15 cellular contexts compared by ENCODE assay signal in genomic region chr16:24930440-24930839, GRCh38.
DNase-seq lines count a peak whose midpoint lies in the region; ATAC-seq, FAIRE-seq and TF ChIP-seq lines count a peak whose summit lies in the region.
"Had no signal": no experiment of that assay in that cellular context is flagged by ENCODE, and none has a peak within 500 bp of the region (broad histone marks: within the 10 kb centered on the region; RNA-seq: fewer than 3 reads in every experiment).

No MANE protein-coding gene starts in this region.

- no peak overlapping the region for H2AFZ ChIP-seq in GM12878 (ENCODE audit: control insufficient read depth, low read depth, low read length)
- H2AFZ ChIP-seq in neuronal stem cell (ENCODE audit: low read length): no peak overlapping the region
- H2AFZ ChIP-seq: GM23338 had no signal

- H3K27ac ChIP-seq in GM12878 (ENCODE audit: control insufficient read depth, insufficient read depth) (no peak overlapping the region), neuronal stem cell (replicated peaks; ENCODE audit: low read length) (no peak overlapping the region)
- H3K27ac ChIP-seq: BLaER1 had no signal

- H3K14ac ChIP-seq in neuronal stem cell (ENCODE audit: low read length): no peak overlapping the region

- H3K4me1 ChIP-seq in GM12878 (ENCODE audit: control insufficient read depth, insufficient read depth, low read length) (no peaks in the 10 kb centered on the region), neuronal stem cell (ENCODE audit: control insufficient read depth in 2 of 2, insufficient read depth in 1 of 2, low read depth in 1 of 2, low read length in 2 of 2) (no peaks in the 10 kb centered on the region)
- H3K4me1 ChIP-seq: BLaER1 had no signal

- H3K4me2 ChIP-seq in GM12878 (ENCODE audit: control insufficient read depth, insufficient read depth): no peak overlapping the region
- no peak overlapping the region for H3K4me2 ChIP-seq in neuronal stem cell (ENCODE audit: insufficient read depth, low read length, poor library complexity, severe bottlenecking)
- H3K4me2 ChIP-seq: BLaER1, GM23338 had no signal

- H2BK12ac ChIP-seq in neuronal stem cell (ENCODE audit: low read length): no peak overlapping the region

- FAIRE-seq in GM12878 (lab: Jason Lieb, UNC): no peak
- FAIRE-seq: GM18507 had no signal

- in situ Hi-C loops in GM12878 (cut with MboI): no loop called here

- H2AK5ac ChIP-seq in neuronal stem cell (ENCODE audit: low read depth, low read length): no peak overlapping the region

- RAD21 ChIA-PET in GM12878 (lab: Charles Lee; ENCODE audit: unreplicated experiment): no interaction called here

- intact Hi-C loops in GM12878 (cut with micrococcal nuclease; ENCODE audit: unreplicated experiment): no loop called here
- intact Hi-C loops in left colon (cut with DNase I, micrococcal nuclease): no loop called here

- no peak overlapping the region for H2BK15ac ChIP-seq in neuronal stem cell (ENCODE audit: low read length)

- no peaks in the 10 kb centered on the region for H4K20me1 ChIP-seq in GM12878 (ENCODE audit: control insufficient read depth, insufficient read depth)

- H3K4ac ChIP-seq in neuronal stem cell (ENCODE audit: low read length): no peak overlapping the region

- no peak for ATAC-seq in GM12878
- ATAC-seq in left colon: peak; percentile 39
- no peak for ATAC-seq in GM21619 (IDR thresholded peaks at IDR 0.05; ENCODE audit: unreplicated experiment)
- ATAC-seq: GM23338 had no signal

- H3K9ac ChIP-seq in GM12878 (ENCODE audit: control insufficient read depth, insufficient read depth, low read length) (no peak overlapping the region), neuronal stem cell (ENCODE audit: low read depth, low read length, poor library complexity) (no peak overlapping the region)
- H3K9ac ChIP-seq: BLaER1 had no signal

- TF ChIP-seq EP300 in GM12878 (IDR thresholded peaks at IDR 0.05; ENCODE audit: borderline replicate concordance in 1 of 2, control insufficient read depth in 1 of 2, low read depth in 2 of 2, low read length in 2 of 2): no peak

- no peak overlapping the region for H2BK120ac ChIP-seq in neuronal stem cell (ENCODE audit: low read depth, low read length)

- peak; percentile 32 for DNase-seq in HT-29 (ENCODE audit: low spot score)
- DNase-seq in GM12878 (ENCODE audit: low read depth, low spot score): no peak
- DNase-seq in left colon: no peak
- DNase-seq in neuronal stem cell (ENCODE audit: low spot score): no peak
- DNase-seq in LoVo (ENCODE audit: low spot score): no peak
- DNase-seq in NCI-H345 treated with DMSO at 0.1 percent for 48 hours (lab: John Stamatoyannopoulos, UW; ENCODE audit: unreplicated experiment): no peak
- DNase-seq: AML-193; Calu3; CD4-positive, alpha-beta T cell; DMS 273 treated with DMSO at 0.1 percent for 48 hours; H7 had no signal

- TF ChIP-seq POLR2A in GM12878 (IDR thresholded peaks at IDR 0.05; ENCODE audit: low read depth, low read length): no peak

- no peaks in the 10 kb centered on the region for H3K79me1 ChIP-seq in neuronal stem cell (ENCODE audit: low read depth, low read length)

- no peak overlapping the region for H2BK5ac ChIP-seq in neuronal stem cell (ENCODE audit: low read length)

- TF ChIP-seq RAD21 in GM12878 (IDR thresholded peaks at IDR 0.05; ENCODE audit: insufficient read depth, low read depth, low read length): no peak

- no peaks in the 10 kb centered on the region for H3K27me3 ChIP-seq in GM12878 (replicated peaks in 1 of 2; ENCODE audit: control insufficient read depth in 2 of 2, insufficient read depth in 2 of 2, low read length in 1 of 2)
- H3K27me3 ChIP-seq in neuronal stem cell (ENCODE audit: control insufficient read depth in 3 of 3, insufficient read depth in 3 of 3, low read depth in 1 of 3, low read length in 3 of 3): no peaks in the 10 kb centered on the region
- H3K27me3 ChIP-seq: BLaER1 had no signal

- TF ChIP-seq CTCF in GM12878 (IDR thresholded peaks at IDR 0.05 in 2 of 3, conservative IDR thresholded peaks at IDR 0.05 in 1 of 3; ENCODE audit: control insufficient read depth in 2 of 3, extremely low read depth in 1 of 3, insufficient read depth in 1 of 3, low read depth in 3 of 3, low read length in 3 of 3): no peak

- no peak overlapping the region for H3K4me3 ChIP-seq in GM12878
- H3K4me3 ChIP-seq in neuronal stem cell (ENCODE audit: low read length in 2 of 2): no peak overlapping the region
- H3K4me3 ChIP-seq: BLaER1, GM23338 had no signal

- H3K79me2 ChIP-seq in GM12878 (ENCODE audit: control insufficient read depth, insufficient read depth, low read length): no peaks in the 10 kb centered on the region

- H3K36me3 ChIP-seq in GM12878 (ENCODE audit: control insufficient read depth in 2 of 2, insufficient read depth in 2 of 2, low read length in 1 of 2): peaks cover 33 to 51% of the 10 kb centered on the region in 2 experiments
- peaks cover 25 to 90% of the 10 kb centered on the region in 2 donors for H3K36me3 ChIP-seq in neuronal stem cell (replicated peaks in 1 of 2; ENCODE audit: control insufficient read depth in 2 of 2, insufficient read depth in 2 of 2, low read length in 2 of 2)

- SMC1A ChIA-PET in GM12878 (lab: Charles Lee; ENCODE audit: uncharacterized antibody, unreplicated experiment): no interaction called here

- POLR2A ChIA-PET in GM12878 (lab: Charles Lee): interaction anchor here (0.6 to 1.4 kb wide), 2 partner anchors 10 to 14 kb away, joined by 3 to 4 read pairs; no protein-coding TSS in a partner anchor

- H3K18ac ChIP-seq in neuronal stem cell (ENCODE audit: low read length): no peak overlapping the region

- no peaks in the 10 kb centered on the region for H3K9me3 ChIP-seq in GM12878 (replicated peaks; ENCODE audit: control insufficient read depth, insufficient read depth, low read length)
- H3K9me3 ChIP-seq in neuronal stem cell (replicated peaks in 1 of 2; ENCODE audit: control insufficient read depth in 2 of 2, insufficient read depth in 1 of 2, low read depth in 1 of 2, low read length in 2 of 2): no peaks in the 10 kb centered on the region
- H3K9me3 ChIP-seq: BLaER1 had no signal

- CTCF ChIA-PET in GM12878 (lab: Yijun Ruan, JAX): no interaction called here

- no TSS peak for BruUV-seq in GM12878 (replicated peaks; lab: Mats Ljungman, UMichigan)

- H4K8ac ChIP-seq in neuronal stem cell (ENCODE audit: low read depth, low read length): no peak overlapping the region

- no peak overlapping the region for H4K91ac ChIP-seq in neuronal stem cell (ENCODE audit: low read depth, low read length, poor library complexity)

- H3K23ac ChIP-seq in neuronal stem cell (ENCODE audit: low read depth, low read length, poor library complexity): peak overlapping the region; percentile 11

- 100% methylated on average over 6 of the region's 6 CpGs for WGBS in GM12878 (ENCODE audit: insufficient coverage, insufficient replicate concordance, low lambda C conversion rate, missing lambda C conversion rate)
- WGBS in neuronal stem cell (ENCODE audit: extremely low coverage in 2 of 2, insufficient read length in 2 of 2, insufficient replicate concordance in 1 of 2), 2 donors: no CpG with 5 or more reads among the region's 6 CpGs

TF ChIP-seq in GM12878, 131 proteins besides CTCF, POLR2A, EP300 and RAD21 (continues in another document):
- TF ChIP-seq, protein P1, sequence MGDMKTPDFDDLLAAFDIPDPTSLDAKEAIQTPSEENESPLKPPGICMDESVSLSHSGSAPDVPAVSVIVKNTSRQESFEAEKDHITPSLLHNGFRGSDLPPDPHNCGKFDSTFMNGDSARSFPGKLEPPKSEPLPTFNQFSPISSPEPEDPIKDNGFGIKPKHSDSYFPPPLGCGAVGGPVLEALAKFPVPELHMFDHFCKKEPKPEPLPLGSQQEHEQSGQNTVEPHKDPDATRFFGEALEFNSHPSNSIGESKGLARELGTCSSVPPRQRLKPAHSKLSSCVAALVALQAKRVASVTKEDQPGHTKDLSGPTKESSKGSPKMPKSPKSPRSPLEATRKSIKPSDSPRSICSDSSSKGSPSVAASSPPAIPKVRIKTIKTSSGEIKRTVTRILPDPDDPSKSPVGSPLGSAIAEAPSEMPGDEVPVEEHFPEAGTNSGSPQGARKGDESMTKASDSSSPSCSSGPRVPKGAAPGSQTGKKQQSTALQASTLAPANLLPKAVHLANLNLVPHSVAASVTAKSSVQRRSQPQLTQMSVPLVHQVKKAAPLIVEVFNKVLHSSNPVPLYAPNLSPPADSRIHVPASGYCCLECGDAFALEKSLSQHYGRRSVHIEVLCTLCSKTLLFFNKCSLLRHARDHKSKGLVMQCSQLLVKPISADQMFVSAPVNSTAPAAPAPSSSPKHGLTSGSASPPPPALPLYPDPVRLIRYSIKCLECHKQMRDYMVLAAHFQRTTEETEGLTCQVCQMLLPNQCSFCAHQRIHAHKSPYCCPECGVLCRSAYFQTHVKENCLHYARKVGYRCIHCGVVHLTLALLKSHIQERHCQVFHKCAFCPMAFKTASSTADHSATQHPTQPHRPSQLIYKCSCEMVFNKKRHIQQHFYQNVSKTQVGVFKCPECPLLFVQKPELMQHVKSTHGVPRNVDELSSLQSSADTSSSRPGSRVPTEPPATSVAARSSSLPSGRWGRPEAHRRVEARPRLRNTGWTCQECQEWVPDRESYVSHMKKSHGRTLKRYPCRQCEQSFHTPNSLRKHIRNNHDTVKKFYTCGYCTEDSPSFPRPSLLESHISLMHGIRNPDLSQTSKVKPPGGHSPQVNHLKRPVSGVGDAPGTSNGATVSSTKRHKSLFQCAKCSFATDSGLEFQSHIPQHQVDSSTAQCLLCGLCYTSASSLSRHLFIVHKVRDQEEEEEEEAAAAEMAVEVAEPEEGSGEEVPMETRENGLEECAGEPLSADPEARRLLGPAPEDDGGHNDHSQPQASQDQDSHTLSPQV (IDR thresholded peaks at IDR 0.05): no peak
- TF ChIP-seq NFYA (IDR thresholded peaks at IDR 0.05; ENCODE audit: borderline replicate concordance, low read depth, low read length): no peak
- TF ChIP-seq BHLHE40 (IDR thresholded peaks at IDR 0.05; ENCODE audit: borderline replicate concordance in 1 of 2, low read depth in 2 of 2, low read length in 1 of 2): no peak
- no peak for TF ChIP-seq IKZF1 (conservative IDR thresholded peaks at IDR 0.05)
